1 cellular context compared by ENCODE assay signal in genomic region chr10:11683529-11684320, GRCh38.
TF ChIP-seq lines count a peak whose summit lies in the region.

No MANE protein-coding gene starts in this region.

TF ChIP-seq in HCT116, 20 proteins besides CTCF, POLR2A, EP300 and RAD21 (continued from another document):
- TF ChIP-seq POLR2AphosphoS5 (IDR thresholded peaks at IDR 0.05; ENCODE audit: low read depth, low read length) (no peak), CBX3 (IDR thresholded peaks at IDR 0.05; ENCODE audit: low read depth) (no peak), JUND (IDR thresholded peaks at IDR 0.05) (no peak), FOSL1 (IDR thresholded peaks at IDR 0.05; ENCODE audit: low read depth) (no peak), TCF7L2 (IDR thresholded peaks at IDR 0.05; ENCODE audit: borderline replicate concordance, extremely low read depth, insufficient read depth, insufficient read length) (no peak), EZH2phosphoT487 (IDR thresholded peaks at IDR 0.05; ENCODE audit: borderline replicate concordance) (no peak)
